ENCODE assay signal across 9 cellular contexts in the genomic region with DNA sequence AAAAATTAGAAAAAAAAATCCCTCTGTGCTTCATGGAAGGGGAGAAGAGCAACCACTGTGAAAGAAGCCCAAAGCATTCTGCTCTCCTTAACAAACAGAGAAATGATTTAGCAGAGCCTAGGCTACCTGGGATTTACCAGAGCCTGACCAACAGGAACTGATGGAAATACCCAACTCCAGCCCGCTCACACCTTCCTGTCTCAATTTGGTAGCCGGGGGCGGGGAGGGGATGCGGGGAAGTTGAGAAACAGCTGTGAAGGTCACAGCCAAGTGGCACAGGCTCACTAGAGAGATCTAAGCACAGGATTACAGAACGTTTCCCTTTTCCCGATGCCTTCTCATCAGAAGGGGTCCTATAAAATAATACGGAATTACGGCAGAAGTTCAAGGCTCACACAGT. TPM values are rescaled to one million over a fixed set of nuclear protein-coding genes. Genes with fewer than 3 reads are reported as not detected.
DNase-seq lines count a peak whose midpoint lies in the region; ATAC-seq, FAIRE-seq and TF ChIP-seq lines count a peak whose summit lies in the region.
"Had no signal": no experiment of that assay in that cellular context is flagged by ENCODE, and none has a peak within 500 bp of the region (broad histone marks: within the 10 kb centered on the region; RNA-seq: fewer than 3 reads in every experiment).

No MANE protein-coding gene starts in this region.

- H3K4me1 ChIP-seq in spleen = peaks cover 5 to 30% (median 9%) of the 10 kb centered on the region in 6 donors

- intact Hi-C loops in spleen (cut with DNase I; ENCODE audit: low total_unique reads) = loop anchor here (10.0 kb wide), 1 partner anchor 895 kb away; no protein-coding TSS in a partner anchor

- TF ChIP-seq POLR2A in GM12892 (IDR thresholded peaks at IDR 0.05; ENCODE audit: low read depth, low read length) (peak; percentile 28; the same call in 1 of the 2 replicates), spleen (IDR thresholded peaks at IDR 0.05) (no peak)

- peak overlapping the region in 3 of 8 donors; percentile 3 to 14 (median 10) for H3K27ac ChIP-seq in spleen

- DNase-seq in GM12892 (ENCODE audit: insufficient read length) = no peak
- peak; percentile 37 for DNase-seq in UCSD-AML1 (lab: John Stamatoyannopoulos, UW; ENCODE audit: unreplicated experiment)
- no peak for DNase-seq in C1 segment of cervical spinal cord (lab: John Stamatoyannopoulos, UW)
- no peak for DNase-seq in NCI-H446 (lab: John Stamatoyannopoulos, UW)
- DNase-seq in spleen = no peak
- DNase-seq in HCEC 1CT = no peak
- DNase-seq: NCI-H1930 had no signal

- H3K36me3 ChIP-seq in spleen = peaks cover 0 to 4% (median 0%) of the 10 kb centered on the region in 6 donors

- peak; percentile 95 for FAIRE-seq in GM12892 (lab: Jason Lieb, UNC)

- H3K4me3 ChIP-seq in spleen = peak overlapping the region in 1 of 8 donors; percentile 22

- 50 to 64% (median 58%) methylated on average over 8 of the region's 8 CpGs for WGBS in spleen, 5 donors

- ATAC-seq in GM19324 (IDR thresholded peaks at IDR 0.05; ENCODE audit: low FRiP score, unreplicated experiment) = peak; percentile 59
- ATAC-seq in HG02852 (IDR thresholded peaks at IDR 0.05; ENCODE audit: unreplicated experiment) = peak; percentile 91

- no peak for TF ChIP-seq CTCF in spleen (IDR thresholded peaks at IDR 0.05 in 8 of 11, conservative IDR thresholded peaks at IDR 0.05 in 3 of 11)

- H3K9me3 ChIP-seq in spleen = no peaks in the 10 kb centered on the region

- no peaks in the 10 kb centered on the region for H3K27me3 ChIP-seq in spleen (replicated peaks in 1 of 7)

RNA-seq across cellular contexts. Expression of gene RSU1, which starts 17.6 kb away (rescaled TPM):
- 47.0 TPM for polyA plus RNA-seq in GM12892 (2012; ENCODE audit: missing spikeins)
- total RNA-seq in spleen = 10 to 100 TPM; 58.4 to 81.7 (median 67.3) TPM
- 10 to 100 TPM; 20.5 to 38.6 (median 38.1) TPM for polyA plus RNA-seq in spleen
